ENCODE assay signal across 23 cellular contexts in the genomic region with DNA sequence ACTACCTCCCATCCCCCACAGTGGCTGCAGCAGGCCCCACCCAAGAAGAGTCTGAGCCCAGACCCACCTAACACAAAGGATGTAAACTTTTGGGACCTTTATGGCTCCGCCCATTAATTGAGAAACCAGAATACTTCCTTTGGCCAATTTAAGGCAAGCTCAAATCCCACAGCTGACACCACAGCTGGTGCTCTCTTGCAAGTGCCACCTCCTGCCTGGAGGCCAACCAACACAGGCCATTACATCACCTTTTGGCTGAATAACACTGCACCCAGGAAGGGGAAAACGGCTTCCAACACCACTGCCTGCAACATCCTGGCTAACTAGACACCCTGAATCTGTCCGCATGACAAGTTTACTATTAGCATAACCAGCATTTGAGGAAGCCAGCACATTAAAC.
"Had no signal": no experiment of that assay in that cellular context is flagged by ENCODE, and none has a peak within 500 bp of the region (broad histone marks: within the 10 kb centered on the region; RNA-seq: fewer than 3 reads in every experiment).

No MANE protein-coding gene starts in this region.

- H3K4me3 ChIP-seq: cardiac muscle cell, Peyer's patch, SJSA1 had no signal

- H3K27ac ChIP-seq: brain microvascular endothelial cell, Peyer's patch, RWPE1, SJSA1, VCaP had no signal

- DNase-seq: activated CD4-positive, alpha-beta memory T cell treated with anti-CD3 and anti-CD28 coated beads for 36 hours; activated CD4-positive, alpha-beta T cell treated with anti-CD3 and anti-CD28 coated beads, Interleukin-2, amount 10 ng/mL, durations not matched to agents 7 days and 5 days; activated CD4-positive, CD25-positive, alpha-beta regulatory T cell; activated CD8-positive, alpha-beta memory T cell treated with anti-CD3 and anti-CD28 coated beads for 24 hours; activated effector memory CD4-positive, alpha-beta T cell treated with anti-CD3 and anti-CD28 coated beads, Interleukin-2, amount 50 U/mL, for 16 hours; activated naive CD4-positive, alpha-beta T cell treated with anti-CD3 and anti-CD28 coated beads, Interleukin-2, amount 10 ng/mL, durations not matched to agents 7 days and 5 days; activated naive CD8-positive, alpha-beta T cell treated with anti-CD3 and anti-CD28 coated beads for 36 hours; activated T-cell treated with anti-CD3 and anti-CD28 coated beads, Interleukin-2, amount 50 U/mL, for 4 hours; brain microvascular endothelial cell; NCI-H1105; NCI-H1436; NCI-H1694 treated with DMSO at 0.1 percent for 48 hours; NCI-H2029 treated with DMSO at 0.1 percent for 48 hours; NCI-H345; NCI-H510A; NCI-H526 treated with DMSO at 0.1 percent for 48 hours; Peyer's patch; Right ventricle myocardium superior; T-cell had no signal

- H3K36me3 ChIP-seq: brain microvascular endothelial cell, cardiac muscle cell, Peyer's patch, SJSA1 had no signal

- H3K4me1 ChIP-seq: Peyer's patch, SJSA1 had no signal

- H3K9me3 ChIP-seq: Peyer's patch had no signal

- ATAC-seq: activated T-cell treated with anti-CD3 and anti-CD28 coated beads, Interleukin-2, amount 50 U/mL, for 4 hours; T-cell had no signal

- H3K27me3 ChIP-seq: brain microvascular endothelial cell, cardiac muscle cell, Peyer's patch, SJSA1 had no signal
